ENCODE assay signal across 33 cellular contexts in the genomic region with DNA sequence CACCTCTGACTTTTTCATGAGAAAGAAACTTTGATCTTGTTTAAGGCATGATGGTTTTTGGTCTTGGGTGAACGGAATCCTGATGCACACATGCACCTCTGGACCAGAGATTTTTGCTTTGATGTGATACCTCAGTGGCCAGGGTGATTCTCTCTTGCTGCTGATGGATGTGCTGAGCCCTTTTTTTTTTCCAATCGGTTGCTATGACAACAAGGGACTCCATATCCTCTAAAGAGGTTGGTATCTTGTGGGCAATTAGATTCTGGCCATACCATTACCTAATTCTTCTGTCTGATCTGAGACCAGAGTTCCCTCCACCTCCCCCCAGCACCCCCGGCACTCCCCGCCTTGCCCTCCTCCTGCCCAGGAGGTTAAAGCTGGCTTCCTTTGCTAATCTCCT. TPM values are rescaled to one million over a fixed set of nuclear protein-coding genes. Genes with fewer than 3 reads are reported as not detected.
"Had no signal": no experiment of that assay in that cellular context is flagged by ENCODE, and none has a peak within 500 bp of the region (broad histone marks: within the 10 kb centered on the region; RNA-seq: fewer than 3 reads in every experiment).

No MANE protein-coding gene starts in this region.

- H3K4me1 ChIP-seq: SJCRH30 had no signal

- ATAC-seq: activated CD4-positive, alpha-beta T cell treated with anti-CD3 and anti-CD28 coated beads for 36 hours; activated CD4-positive, CD25-positive, alpha-beta regulatory T cell treated with anti-CD3 and anti-CD28 coated beads, Interleukin-2, amount 50 U/mL, for 24 hours; activated CD8-positive, alpha-beta T cell treated with anti-CD3 and anti-CD28 coated beads, Interleukin-2, amount 10 ng/mL, durations not matched to agents 7 days and 5 days; WTC11 had no signal

- H3K27me3 ChIP-seq: ascending aorta had no signal

- H3K4me2 ChIP-seq: SK-N-SH had no signal

- H3K9me2 ChIP-seq: SK-N-SH had no signal

- FAIRE-seq: TTC549 had no signal

- H3K36me3 ChIP-seq: ascending aorta, cardiac muscle cell, SJCRH30 had no signal

- DNase-seq: activated CD4-positive, alpha-beta T cell treated with anti-CD3 and anti-CD28 coated beads for 36 hours; activated CD4-positive, alpha-beta T cell treated with anti-CD3 and anti-CD28 coated beads, Interleukin-2, amount 10 ng/mL, durations not matched to agents 7 days and 5 days; activated CD4-positive, alpha-beta T cell treated with anti-CD3 and anti-CD28 coated beads, Interleukin-2, amount 50 U/mL, for 48 hours; activated CD8-positive, alpha-beta T cell treated with anti-CD3 and anti-CD28 coated beads, Interleukin-2, amount 10 ng/mL, durations not matched to agents 7 days and 5 days; activated gamma-delta T cell; activated naive CD4-positive, alpha-beta T cell treated with Interleukin-2 at 50 U/mL for 16 hours; activated naive CD8-positive, alpha-beta T cell treated with anti-CD3 and anti-CD28 coated beads, Interleukin-2, amount 10 ng/mL, durations not matched to agents 7 days and 5 days; activated T-cell treated with anti-CD3 and anti-CD28 coated beads, Interleukin-2, amount 50 U/mL, for 24 hours; amygdala; Karpas-422; KBM-7; NCI-H146; NCI-H187 treated with DMSO at 0.1 percent for 48 hours; NCI-H2081; NCI-H2171; NCI-H226; NCI-H446 treated with DMSO at 0.1 percent for 48 hours; NCI-H524; NCI-H69; NK-92 treated with Interleukin-12 subunit alpha and Interleukin-12 subunit beta, amount 100 ng/mL, for 24 hours; SHP77; SJCRH30; SK-N-SH had no signal

- H3K9ac ChIP-seq: SK-N-SH had no signal

- H3K27ac ChIP-seq: ascending aorta, cardiac muscle cell, SJCRH30 had no signal

- H3K9me3 ChIP-seq: ascending aorta, SJCRH30, SK-N-SH had no signal

- H3K4me3 ChIP-seq: ascending aorta, cardiac muscle cell, SJCRH30 had no signal

RNA-seq across cellular contexts. Expression of a gene that starts 24.9 kb away (rescaled TPM):
- total RNA-seq: activated CD4-positive, alpha-beta T cell treated with anti-CD3 and anti-CD28 coated beads for 36 hours; activated CD4-positive, alpha-beta T cell treated with anti-CD3 and anti-CD28 coated beads, Interleukin-2, amount 10 ng/mL, durations not matched to agents 7 days and 5 days; activated CD8-positive, alpha-beta T cell treated with anti-CD3 and anti-CD28 coated beads, Interleukin-2, amount 10 ng/mL, durations not matched to agents 7 days and 5 days; activated naive CD8-positive, alpha-beta T cell treated with anti-CD3 and anti-CD28 coated beads, Interleukin-2, amount 10 ng/mL, durations not matched to agents 7 days and 5 days; activated T-helper 2 cell treated with anti-CD3 and anti-CD28 coated beads, Interferon-gamma antibody, Interleukin-2, Interleukin-4, amounts not matched to agents 10 μg/mL and 5 μg/mL and 100 μg/mL, durations not matched to agents 14 hours and 24 hours and 36 hours; ascending aorta; chondrocyte; MCF 10A; OCI-LY7; SJCRH30 had no signal
- polyA plus RNA-seq: adipose tissue, SK-N-SH had no signal
